1 cellular context compared by ENCODE assay signal in genomic region chr19:51460164-51460992, GRCh38.
TF ChIP-seq lines count a peak whose summit lies in the region.

No MANE protein-coding gene starts in this region.

TF ChIP-seq in endothelial cell of umbilical vein, 7 proteins besides CTCF, POLR2A, EP300 and RAD21 (continued from another document):
- no peak for TF ChIP-seq MAX (IDR thresholded peaks at IDR 0.05; ENCODE audit: insufficient read depth, insufficient read length)
